Comparison of ENCODE assay signal across 17 cellular contexts in genomic region chr12:19707948-19708409, GRCh38.
DNase-seq lines count a peak whose midpoint lies in the region; ATAC-seq and TF ChIP-seq lines count a peak whose summit lies in the region.
"Had no signal": no experiment of that assay in that cellular context is flagged by ENCODE, and none has a peak within 500 bp of the region (broad histone marks: within the 10 kb centered on the region; RNA-seq: fewer than 3 reads in every experiment).

No MANE protein-coding gene starts in this region.

- TF ChIP-seq EP300 in esophagus muscularis mucosa (IDR thresholded peaks at IDR 0.05) = no peak

- TF ChIP-seq CTCF in PC-9 (conservative IDR thresholded peaks at IDR 0.05) (peak; percentile 35; the same call in 1 of the 2 replicates), esophagus muscularis mucosa (IDR thresholded peaks at IDR 0.05) (no peak)

- H3K9me2 ChIP-seq in PC-9 (ENCODE audit: insufficient read depth) = no peaks in the 10 kb centered on the region

- CTCF ChIA-PET in PC-9 (lab: Charles Lee) = no interaction called here

- WGBS in esophagus muscularis mucosa = 65% methylated on average over 6 of the region's 6 CpGs

- ATAC-seq in esophagus mucosa (peak; percentile 62), HG02571 (IDR thresholded peaks at IDR 0.05; ENCODE audit: unreplicated experiment) (no peak), HG03457 (IDR thresholded peaks at IDR 0.05; ENCODE audit: unreplicated experiment) (no peak)

- H3K9me3 ChIP-seq in PC-9 (ENCODE audit: insufficient read depth, low read depth) (no peaks in the 10 kb centered on the region), esophagus muscularis mucosa (peaks cover 0 to 29% (median 0%) of the 10 kb centered on the region in 4 donors)
- H3K9me3 ChIP-seq: ovary had no signal

- DNase-seq in SIG-M5 (lab: John Stamatoyannopoulos, UW) (peak; percentile 1), SIG-M5 treated with dmso at 0.1 percent for 504 hours (lab: John Stamatoyannopoulos, UW; ENCODE audit: unreplicated experiment) (no peak), PC-9 (no peak), stromal cell of bone marrow (ENCODE audit: low read depth) (peak; percentile 48), esophagus muscularis mucosa (ENCODE audit: extremely low spot score) (no peak)
- DNase-seq: ACHN; activated CD4-positive, CD25-positive, alpha-beta regulatory T cell; activated T-cell treated with anti-CD3 and anti-CD28 coated beads, Interleukin-2, amount 50 U/mL, for 1 hour; amniotic stem cell; mesendoderm; NCI-H69; ovary; stimulated activated CD4-positive, alpha-beta T cell treated with anti-CD3 and anti-CD28 coated beads, Interleukin-15, amount 100 ng/mL, for 24 hours had no signal

- TF ChIP-seq POLR2A in esophagus muscularis mucosa (IDR thresholded peaks at IDR 0.05; ENCODE audit: low read depth) = no peak

- H3F3A ChIP-seq in PC-9 (ENCODE audit: insufficient read depth, low read depth) = no peaks in the 10 kb centered on the region

- H3K79me2 ChIP-seq in PC-9 (ENCODE audit: low read depth) = no peaks in the 10 kb centered on the region

- H3K4me3 ChIP-seq in PC-9 = no peak overlapping the region
- H3K4me3 ChIP-seq in esophagus muscularis mucosa = no peak overlapping the region
- H3K4me3 ChIP-seq: ovary, SK-N-MC had no signal

- H2AFZ ChIP-seq in PC-9 = no peak overlapping the region

- H3K4me1 ChIP-seq in PC-9 (replicated peaks; ENCODE audit: insufficient read depth) (no peaks in the 10 kb centered on the region), esophagus muscularis mucosa (peaks cover 4 to 30% (median 22%) of the 10 kb centered on the region in 4 donors)

- POLR2A ChIA-PET in PC-9 (lab: Charles Lee; ENCODE audit: unreplicated experiment) = no interaction called here

- intact Hi-C loops in PC-9 (cut with micrococcal nuclease; ENCODE audit: unreplicated experiment) = no loop called here
- intact Hi-C loops in esophagus muscularis mucosa (cut with DNase I) = no loop called here

- no peak overlapping the region for H3K4me2 ChIP-seq in PC-9

- H3K27me3 ChIP-seq in PC-9 (ENCODE audit: insufficient read depth, low read depth) = no peaks in the 10 kb centered on the region
- no peaks in the 10 kb centered on the region for H3K27me3 ChIP-seq in esophagus muscularis mucosa
- H3K27me3 ChIP-seq: ovary had no signal

- H4K20me1 ChIP-seq in PC-9 (ENCODE audit: insufficient read depth) = no peaks in the 10 kb centered on the region

- H3K36me3 ChIP-seq in PC-9 (ENCODE audit: low read depth) (no peaks in the 10 kb centered on the region), esophagus muscularis mucosa (no peaks in the 10 kb centered on the region)
- H3K36me3 ChIP-seq: ovary had no signal

- BruUV-seq in PC-9 (replicated peaks; lab: Mats Ljungman, UMichigan) = no TSS peak

- H3K27ac ChIP-seq in PC-9 (no peak overlapping the region), esophagus muscularis mucosa (replicated peaks in 1 of 4) (no peak overlapping the region)
- H3K27ac ChIP-seq: ovary, SK-N-MC had no signal

Comparison
In these comparisons a context has a peak if more than half of its experiments do, and no peak if none do; other contexts are left out.
1. DNase-seq: peak in SIG-M5 (single experiment) and stromal cell of bone marrow (single experiment); none in SIG-M5 treated with dmso at 0.1 percent for 504 hours (single experiment), PC-9 (0 of 2) and esophagus muscularis mucosa (single experiment).